1 cellular context compared by ENCODE assay signal in genomic region chr18:13137041-13137938, GRCh38.
TF ChIP-seq lines count a peak whose summit lies in the region.

No MANE protein-coding gene starts in this region.

TF ChIP-seq in HepG2, 621 proteins besides CTCF, POLR2A, EP300 and RAD21 (continued from another document and continues in another):
- TF ChIP-seq TFDP1 (CRISPR knock-in tag; IDR thresholded peaks at IDR 0.05; ENCODE audit: borderline replicate concordance) (no peak), BCLAF1 (IDR thresholded peaks at IDR 0.05) (no peak), ZNF878 (CRISPR knock-in tag; IDR thresholded peaks at IDR 0.05) (no peak), ZNF577 (CRISPR knock-in tag; IDR thresholded peaks at IDR 0.05; ENCODE audit: borderline replicate concordance, low read depth) (no peak), CCAR2 (optimal IDR thresholded peaks at IDR 0.05; ENCODE audit: low read depth, low read length) (no peak), HOXA3 (CRISPR knock-in tag; IDR thresholded peaks at IDR 0.05) (0 out of 2 replicates have a peak, but pooled peaks have one; percentile 20), DNMT1 (CRISPR knock-in tag; IDR thresholded peaks at IDR 0.05) (no peak), HNRNPL (IDR thresholded peaks at IDR 0.05; ENCODE audit: low read depth, low read length) (0 out of 2 replicates have a peak, but pooled peaks have one; percentile 15), ZNF136 (CRISPR knock-in tag; IDR thresholded peaks at IDR 0.05; ENCODE audit: low read depth) (no peak), RERE (CRISPR knock-in tag; IDR thresholded peaks at IDR 0.05; ENCODE audit: low read depth) (no peak), ZNF33B (CRISPR knock-in tag; IDR thresholded peaks at IDR 0.05) (0 out of 2 replicates have a peak, but pooled peaks have one; percentile 67), NR2C2 (CRISPR knock-in tag; IDR thresholded peaks at IDR 0.05; ENCODE audit: borderline replicate concordance) (no peak), ZBTB43 (CRISPR knock-in tag; conservative IDR thresholded peaks at IDR 0.05) (no peak), ZBTB42 (CRISPR knock-in tag; IDR thresholded peaks at IDR 0.05) (no peak), ZNF143 (CRISPR knock-in tag; IDR thresholded peaks at IDR 0.05) (no peak; the same call in 1 of the 2 replicates), ZFP90 (CRISPR knock-in tag; IDR thresholded peaks at IDR 0.05; ENCODE audit: borderline replicate concordance) (peak; percentile 52), ZNF768 (CRISPR knock-in tag; IDR thresholded peaks at IDR 0.05) (peak; percentile 54; the same call in 1 of the 2 replicates), ONECUT2 (CRISPR knock-in tag; IDR thresholded peaks at IDR 0.05) (no peak), REXO4 (CRISPR knock-in tag; IDR thresholded peaks at IDR 0.05; ENCODE audit: borderline replicate concordance) (no peak), TBX3 (IDR thresholded peaks at IDR 0.05; ENCODE audit: borderline replicate concordance) (no peak), NFYC (CRISPR knock-in tag; IDR thresholded peaks at IDR 0.05) (no peak; the same call in 1 of the 2 replicates), ZBTB25 (CRISPR knock-in tag; IDR thresholded peaks at IDR 0.05) (no peak), MYPOP (CRISPR knock-in tag; IDR thresholded peaks at IDR 0.05) (peak; percentile 72), HMG20A (CRISPR knock-in tag; IDR thresholded peaks at IDR 0.05; ENCODE audit: borderline replicate concordance) (no peak), ZNF615 (CRISPR knock-in tag; IDR thresholded peaks at IDR 0.05; ENCODE audit: borderline replicate concordance) (0 out of 2 replicates have a peak, but pooled peaks have one; percentile 72), SAFB2 (CRISPR knock-in tag; IDR thresholded peaks at IDR 0.05; ENCODE audit: borderline replicate concordance, low read depth) (0 out of 2 replicates have a peak, but pooled peaks have one; percentile 56), CEBPB (IDR thresholded peaks at IDR 0.05; ENCODE audit: borderline replicate concordance, low read depth, low read length) (no peak), ZNF558 (CRISPR knock-in tag; IDR thresholded peaks at IDR 0.05; ENCODE audit: borderline replicate concordance) (no peak; the same call in 1 of the 2 replicates), XBP1 (CRISPR knock-in tag; IDR thresholded peaks at IDR 0.05) (no peak), ZNF20 (CRISPR knock-in tag; IDR thresholded peaks at IDR 0.05) (no peak), ZFYVE20 (CRISPR knock-in tag; IDR thresholded peaks at IDR 0.05; ENCODE audit: borderline replicate concordance, low read depth) (no peak), ZNF335 (CRISPR knock-in tag; IDR thresholded peaks at IDR 0.05) (no peak), ZNF260 (CRISPR knock-in tag; IDR thresholded peaks at IDR 0.05; ENCODE audit: borderline replicate concordance, low read depth) (no peak), PHF21A (CRISPR knock-in tag; IDR thresholded peaks at IDR 0.05) (no peak), ATRX (CRISPR knock-in tag; IDR thresholded peaks at IDR 0.05; ENCODE audit: borderline replicate concordance) (no peak), ZNF75D (CRISPR knock-in tag; IDR thresholded peaks at IDR 0.05; ENCODE audit: borderline replicate concordance) (peak; percentile 28; the same call in 1 of the 2 replicates), ZIK1 (CRISPR knock-in tag; IDR thresholded peaks at IDR 0.05; ENCODE audit: borderline replicate concordance, low read depth) (no peak), ZNF713 (CRISPR knock-in tag; IDR thresholded peaks at IDR 0.05) (no peak), NFRKB (IDR thresholded peaks at IDR 0.05) (no peak), ZNF251 (CRISPR knock-in tag; IDR thresholded peaks at IDR 0.05) (no peak), ZFY (CRISPR knock-in tag; IDR thresholded peaks at IDR 0.05) (peak; percentile 55), ZXDC (CRISPR knock-in tag; IDR thresholded peaks at IDR 0.05) (no peak), PBX3 (CRISPR knock-in tag; IDR thresholded peaks at IDR 0.05; ENCODE audit: borderline replicate concordance) (no peak), MEIS1 (CRISPR knock-in tag; IDR thresholded peaks at IDR 0.05; ENCODE audit: borderline replicate concordance) (peak; percentile 11; the same call in 1 of the 2 replicates), MZF1 (CRISPR knock-in tag; IDR thresholded peaks at IDR 0.05; ENCODE audit: borderline replicate concordance) (no peak)
